ENCODE assay signal across 26 cellular contexts in the genomic region with DNA sequence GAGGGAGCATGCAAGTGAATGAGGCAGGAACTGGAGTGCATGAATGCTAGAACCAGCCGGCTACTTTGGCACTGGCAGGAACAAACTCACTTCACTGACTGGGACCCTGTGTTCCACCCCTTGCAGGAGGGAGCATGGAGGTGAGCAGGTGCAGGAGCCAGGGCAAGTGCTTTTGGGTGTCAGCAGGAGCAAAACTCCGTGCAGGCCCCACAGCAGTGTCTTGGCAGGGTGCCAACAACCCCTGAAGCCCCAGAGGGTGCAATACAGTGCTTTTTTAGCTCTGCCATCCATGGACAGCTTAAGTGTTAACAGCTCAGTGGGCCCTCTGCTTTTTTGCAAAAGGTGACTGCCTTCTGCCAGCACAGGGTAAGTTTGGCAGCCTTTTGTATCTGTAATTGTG.
DNase-seq lines count a peak whose midpoint lies in the region; FAIRE-seq and TF ChIP-seq lines count a peak whose summit lies in the region.
"Had no signal": no experiment of that assay in that cellular context is flagged by ENCODE, and none has a peak within 500 bp of the region (broad histone marks: within the 10 kb centered on the region; RNA-seq: fewer than 3 reads in every experiment).

No MANE protein-coding gene starts in this region.

- H3K4me1 ChIP-seq in osteoblast (ENCODE audit: insufficient read depth, low read length): no peaks in the 10 kb centered on the region
- no peaks in the 10 kb centered on the region for H3K4me1 ChIP-seq in kidney (ENCODE audit: control insufficient read depth in 1 of 2, insufficient read depth in 1 of 2, low read depth in 1 of 2, low read length in 2 of 2)
- H3K4me1 ChIP-seq: foreskin keratinocyte, HAP-1, lower lobe of right lung had no signal

- FAIRE-seq in kidney (lab: Jason Lieb, UNC): no peak

- no peak overlapping the region for H3K4me2 ChIP-seq in osteoblast (ENCODE audit: insufficient read depth, low read length)

- POLR2A ChIA-PET in RWPE1 (lab: Yijun Ruan, JAX; ENCODE audit: low non-redundant PET): no interaction called here

- TF ChIP-seq CTCF in osteoblast (IDR thresholded peaks at IDR 0.05; ENCODE audit: extremely low read depth, low read depth, low read length) (no peak), RWPE1 (conservative IDR thresholded peaks at IDR 0.05; ENCODE audit: low read depth) (no peak), kidney (IDR thresholded peaks at IDR 0.05; ENCODE audit: borderline replicate concordance, extremely low read depth, insufficient read depth) (no peak)

- H3K79me2 ChIP-seq in osteoblast (ENCODE audit: insufficient read depth, low read length): no peaks in the 10 kb centered on the region

- H3K4me3 ChIP-seq in osteoblast (ENCODE audit: insufficient read depth, low read length) (no peak overlapping the region), kidney (ENCODE audit: low read length in 2 of 2) (no peak overlapping the region)
- H3K4me3 ChIP-seq: esophagus muscularis mucosa, HAP-1, lower lobe of right lung had no signal

- no peaks in the 10 kb centered on the region for H3K9me3 ChIP-seq in osteoblast (ENCODE audit: low read depth, low read length)
- H3K9me3 ChIP-seq in kidney (ENCODE audit: control insufficient read depth in 1 of 2, low read length in 2 of 2): no peaks in the 10 kb centered on the region
- H3K9me3 ChIP-seq: esophagus muscularis mucosa, HAP-1, lower lobe of right lung had no signal

- no peak for TF ChIP-seq RAD21 in Ishikawa (IDR thresholded peaks at IDR 0.05; ENCODE audit: low read depth)

- CTCF ChIA-PET in RWPE1 (lab: Yijun Ruan, JAX): interaction anchor here (0.6 kb wide), 1 partner anchor 19 kb away, joined by 4 read pairs; no protein-coding TSS in a partner anchor

- no peaks in the 10 kb centered on the region for H4K20me1 ChIP-seq in osteoblast (ENCODE audit: insufficient read depth, low read length)

- H3K27me3 ChIP-seq in osteoblast (ENCODE audit: insufficient read depth, low read length): no peaks in the 10 kb centered on the region
- H3K27me3 ChIP-seq: esophagus muscularis mucosa, foreskin keratinocyte had no signal

- H3K36me3 ChIP-seq in osteoblast (ENCODE audit: insufficient read depth, low read length) (no peaks in the 10 kb centered on the region), kidney (ENCODE audit: control insufficient read depth in 1 of 2, insufficient read depth in 2 of 2, low read length in 2 of 2) (no peaks in the 10 kb centered on the region)
- H3K36me3 ChIP-seq: esophagus muscularis mucosa, HAP-1, lower lobe of right lung had no signal

- intact Hi-C loops in kidney (cut with DNase I): no loop called here

- no peak overlapping the region for H2AFZ ChIP-seq in osteoblast (ENCODE audit: low read length)

- no peak for TF ChIP-seq EP300 in Ishikawa (IDR thresholded peaks at IDR 0.05; ENCODE audit: borderline replicate concordance)

- peak; percentile 25 for DNase-seq in NCI-H748 (lab: John Stamatoyannopoulos, UW; ENCODE audit: unreplicated experiment)
- DNase-seq in NCI-H748 treated with DMSO at 0.1 percent for 48 hours (lab: John Stamatoyannopoulos, UW): no peak
- DNase-seq in NCI-H345 treated with DMSO at 0.1 percent for 48 hours (lab: John Stamatoyannopoulos, UW; ENCODE audit: unreplicated experiment): peak; percentile 94
- DNase-seq in osteoblast (ENCODE audit: insufficient read length, low spot score, missing footprints): peak; percentile 13
- DNase-seq in RWPE1 (ENCODE audit: low spot score): no peak
- no peak for DNase-seq in NAMALWA (ENCODE audit: low spot score)
- no peak for DNase-seq in kidney
- DNase-seq: 8988T; activated CD4-positive, CD25-positive, alpha-beta regulatory T cell treated with anti-CD3 and anti-CD28 coated beads, Interleukin-2, amount 50 U/mL, for 72 hours; activated CD8-positive, alpha-beta memory T cell treated with anti-CD3 and anti-CD28 coated beads, Interleukin-2, amount 50 U/mL, for 48 hours; activated CD8-positive, alpha-beta T cell treated with anti-CD3 and anti-CD28 coated beads for 36 hours; activated naive CD4-positive, alpha-beta T cell treated with Interleukin-2 at 50 U/mL for 16 hours; C1 segment of cervical spinal cord; foreskin keratinocyte; GF-D8; head of caudate nucleus; lower lobe of right lung; naive thymus-derived CD8-positive, alpha-beta T cell; NCI-H2029; NCI-H2227 treated with DMSO at 0.1 percent for 48 hours; nucleus accumbens; PC-3; trophoblast cell had no signal

- no peak overlapping the region for H3K27ac ChIP-seq in osteoblast (ENCODE audit: low read depth, low read length)
- no peak overlapping the region for H3K27ac ChIP-seq in RWPE1
- no peak overlapping the region for H3K27ac ChIP-seq in kidney (ENCODE audit: low read depth in 2 of 2, low read length in 2 of 2)
- H3K27ac ChIP-seq: esophagus muscularis mucosa, foreskin keratinocyte, lower lobe of right lung had no signal

- no peak overlapping the region for H3K9ac ChIP-seq in kidney (ENCODE audit: low read length in 2 of 2)

TF ChIP-seq in Ishikawa, 13 proteins besides CTCF, POLR2A, EP300 and RAD21:
- TF ChIP-seq NFIC (IDR thresholded peaks at IDR 0.05): peak; percentile 58
- TF ChIP-seq, protein P1, sequence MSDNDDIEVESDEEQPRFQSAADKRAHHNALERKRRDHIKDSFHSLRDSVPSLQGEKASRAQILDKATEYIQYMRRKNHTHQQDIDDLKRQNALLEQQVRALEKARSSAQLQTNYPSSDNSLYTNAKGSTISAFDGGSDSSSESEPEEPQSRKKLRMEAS (IDR thresholded peaks at IDR 0.05): no peak

Comparison
In these comparisons a context has a peak if more than half of its experiments do, and no peak if none do; other contexts are left out.
1. DNase-seq: peak in NCI-H748 (single experiment), NCI-H345 treated with DMSO at 0.1 percent for 48 hours (single experiment) and osteoblast (single experiment); none in NCI-H748 treated with DMSO at 0.1 percent for 48 hours (single experiment), RWPE1 (single experiment), NAMALWA (single experiment) and kidney (single experiment).